In the genomic region with DNA sequence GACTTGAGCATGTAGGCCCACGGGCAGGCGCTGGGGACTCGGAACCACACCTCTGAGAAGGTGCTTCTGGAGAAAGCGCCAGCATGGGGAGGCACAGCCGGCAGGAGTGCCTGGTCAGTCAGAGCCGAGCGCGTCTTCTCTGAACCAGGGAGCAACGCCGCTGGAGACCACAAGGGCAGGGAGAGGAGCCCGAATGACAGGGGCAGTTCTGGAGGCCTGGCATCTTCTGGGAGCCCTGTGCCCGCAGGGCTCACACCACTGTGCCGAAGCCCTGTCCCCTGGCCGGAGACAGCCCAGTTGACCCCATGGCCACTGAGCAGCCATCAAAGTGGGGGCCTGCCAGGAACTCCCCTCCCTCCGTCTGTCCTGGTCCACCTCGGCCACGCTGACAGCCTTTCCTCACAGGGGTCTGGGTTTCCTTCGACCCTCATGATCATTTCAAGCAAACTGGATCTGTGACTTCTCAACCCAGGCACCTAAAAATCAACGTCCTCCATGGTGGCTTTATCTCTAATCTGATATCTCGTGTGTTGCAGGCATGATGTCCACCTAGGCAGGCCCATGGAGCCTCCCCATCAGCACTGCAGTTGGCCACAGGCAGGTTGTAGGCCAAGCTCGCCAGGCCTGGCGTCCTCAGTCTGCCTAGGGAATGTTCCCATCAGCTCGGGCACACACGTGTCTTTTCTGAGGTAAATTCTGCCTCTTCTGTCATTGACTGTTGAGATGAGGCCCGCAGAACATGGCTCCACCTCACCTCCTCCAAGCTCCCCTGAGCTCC, we compare ENCODE assay signal across 1 cellular context.
TF ChIP-seq lines count a peak whose summit lies in the region.

No MANE protein-coding gene starts in this region.

TF ChIP-seq in GM23338, 12 proteins besides CTCF, POLR2A, EP300 and RAD21:
- no peak for TF ChIP-seq STAT1 (IDR thresholded peaks at IDR 0.05; ENCODE audit: unreplicated experiment)
- TF ChIP-seq ZNF114 (CRISPR knock-in tag; IDR thresholded peaks at IDR 0.05) = no peak
